9 cellular contexts compared by ENCODE assay signal in the genomic region with DNA sequence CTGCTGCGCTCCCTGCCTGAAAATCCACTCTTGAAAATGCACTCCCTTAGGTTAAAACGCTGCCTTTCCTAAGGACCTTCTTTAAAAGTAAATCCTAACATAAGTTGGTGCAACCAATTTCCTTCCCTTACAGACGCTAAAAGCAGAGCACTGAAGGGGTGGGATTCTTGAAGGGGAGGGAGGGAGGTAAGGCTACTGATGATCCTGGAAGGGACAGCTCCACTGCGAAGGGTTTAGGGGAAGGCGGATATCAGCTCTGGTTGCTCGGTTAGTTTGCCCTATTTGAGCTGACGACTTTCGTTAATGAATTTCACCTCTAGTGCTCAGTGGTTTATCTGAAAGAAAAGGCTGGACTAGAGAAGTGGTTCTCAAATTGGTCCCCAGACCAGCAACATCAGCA. TPM values are rescaled to one million over a fixed set of nuclear protein-coding genes. Genes with fewer than 3 reads are reported as not detected.
A peak's percentile ranks its signal among the peaks of the same experiment; 100 is the strongest.
DNase-seq lines count a peak whose midpoint lies in the region; ATAC-seq, FAIRE-seq and TF ChIP-seq lines count a peak whose summit lies in the region.
"Had no signal": no experiment of that assay in that cellular context is flagged by ENCODE, and none has a peak within 500 bp of the region (broad histone marks: within the 10 kb centered on the region; RNA-seq: fewer than 3 reads in every experiment).

No MANE protein-coding gene starts in this region.

- peaks cover 0 to 3% (median 0%) of the 10 kb centered on the region in 5 donors for H3K36me3 Mint-ChIP-seq in naive thymus-derived CD4-positive, alpha-beta T cell

- H3K36me3 ChIP-seq in ACC112 (ENCODE audit: insufficient read depth, low read length) (no peaks in the 10 kb centered on the region), HUES6 (ENCODE audit: control insufficient read depth, insufficient read depth, low read length) (no peaks in the 10 kb centered on the region)
- H3K36me3 ChIP-seq in naive thymus-derived CD4-positive, alpha-beta T cell (ENCODE audit: control insufficient read depth in 2 of 3, insufficient read depth in 3 of 3, low read length in 3 of 3), result no peaks in the 10 kb centered on the region

- peaks cover 11 to 66% (median 24%) of the 10 kb centered on the region in 5 donors for H3K27me3 Mint-ChIP-seq in naive thymus-derived CD4-positive, alpha-beta T cell

- H3K4me3 Mint-ChIP-seq in naive thymus-derived CD4-positive, alpha-beta T cell, result peak overlapping the region; percentile 77 to 92 (median 88)

- no peaks in the 10 kb centered on the region for H3K9me3 ChIP-seq in HUES6 (ENCODE audit: control insufficient read depth, insufficient read depth, low read depth, low read length)
- no peaks in the 10 kb centered on the region for H3K9me3 ChIP-seq in naive thymus-derived CD4-positive, alpha-beta T cell (ENCODE audit: control insufficient read depth in 2 of 3, low read length in 3 of 3)

- peak overlapping the region; percentile 96 for H2AFZ ChIP-seq in ACC112 (ENCODE audit: low read length, unreplicated experiment)

- H3K4me1 ChIP-seq in ACC112 (ENCODE audit: control insufficient read depth, insufficient read depth, low read length, unreplicated experiment) (peaks cover 51% of the 10 kb centered on the region), HUES6 (ENCODE audit: control insufficient read depth, insufficient read depth, low read length) (no peaks in the 10 kb centered on the region)
- H3K4me1 ChIP-seq in naive thymus-derived CD4-positive, alpha-beta T cell (ENCODE audit: control insufficient read depth in 2 of 2, insufficient read depth in 2 of 2, low read length in 2 of 2), result peaks cover 12 to 23% of the 10 kb centered on the region in 2 donors

- CTCF ChIA-PET in naive thymus-derived CD4-positive, alpha-beta T cell (lab: Charles Lee), result no interaction called here

- H3K27me3 ChIP-seq in ACC112 (ENCODE audit: insufficient read depth, low read length), result no peaks in the 10 kb centered on the region
- H3K27me3 ChIP-seq in HUES6 (ENCODE audit: control insufficient read depth, insufficient read depth, low read length), result peaks cover 7% of the 10 kb centered on the region; the same call in 1 of the 2 replicates
- H3K27me3 ChIP-seq in dorsolateral prefrontal cortex, result peaks cover 0 to 36% (median 0%) of the 10 kb centered on the region in 45 donors
- H3K27me3 ChIP-seq in naive thymus-derived CD4-positive, alpha-beta T cell (ENCODE audit: control insufficient read depth in 2 of 2, insufficient read depth in 2 of 2, low read length in 2 of 2), result no peaks in the 10 kb centered on the region

- peaks cover 0 to 5% (median 0%) of the 10 kb centered on the region in 11 donors for H3K9me3 Mint-ChIP-seq in naive thymus-derived CD4-positive, alpha-beta T cell

- no peak for FAIRE-seq in RCC 7860 (lab: Jason Lieb, UNC)

- H3K4me3 ChIP-seq in ACC112 (ENCODE audit: low read depth, low read length) (peak overlapping the region; percentile 92), HUES6 (ENCODE audit: low read depth, low read length) (peak overlapping the region; percentile 82), dorsolateral prefrontal cortex (peak overlapping the region; percentile 35 to 80 (median 66))
- peak overlapping the region; percentile 69 for H3K4me3 ChIP-seq in naive thymus-derived CD4-positive, alpha-beta T cell (ENCODE audit: low read length)

- H3K27ac Mint-ChIP-seq in naive thymus-derived CD4-positive, alpha-beta T cell, result peak overlapping the region in 4 of 9 donors; percentile 68 to 77 (median 73)

- H3K9ac ChIP-seq in HUES6 (ENCODE audit: low read length), result peak overlapping the region; percentile 72

- H3K27ac ChIP-seq in ACC112 (ENCODE audit: low read depth, low read length), result peak overlapping the region; percentile 74
- H3K27ac ChIP-seq in HUES6 (ENCODE audit: low read depth, low read length), result peak overlapping the region; percentile 60; the same call in 1 of the 2 replicates
- H3K27ac ChIP-seq in dorsolateral prefrontal cortex, result peak overlapping the region in 27 of 59 donors; percentile 30 to 84 (median 69)
- peak overlapping the region; percentile 32 for H3K27ac ChIP-seq in naive thymus-derived CD4-positive, alpha-beta T cell (ENCODE audit: low read depth, low read length)

- DNase-seq in dorsolateral prefrontal cortex, result no peak
- no peak for DNase-seq in naive thymus-derived CD4-positive, alpha-beta T cell
- DNase-seq in ureter (ENCODE audit: low spot score), result no peak
- no peak for DNase-seq in NCI-H82 (lab: John Stamatoyannopoulos, UW)
- no peak for DNase-seq in RCC 7860 (ENCODE audit: low spot score)

- TF ChIP-seq CTCF in dorsolateral prefrontal cortex (IDR thresholded peaks at IDR 0.05 in 54 of 56, conservative IDR thresholded peaks at IDR 0.05 in 2 of 56; ENCODE audit: low read depth in 1 of 56, partially characterized antibody in 56 of 56), result no peak

- no peak for ATAC-seq in naive thymus-derived CD4-positive, alpha-beta T cell
- ATAC-seq in GM21786 (IDR thresholded peaks at IDR 0.05; ENCODE audit: unreplicated experiment), result no peak

- intact Hi-C loops in dorsolateral prefrontal cortex (cut with DNase I), result no loop called here
- intact Hi-C loops in naive thymus-derived CD4-positive, alpha-beta T cell (cut with micrococcal nuclease), result no loop called here

- no peaks in the 10 kb centered on the region for H3K79me2 ChIP-seq in ACC112 (ENCODE audit: control insufficient read depth, insufficient read depth, low read length, unreplicated experiment)

- POLR2A ChIA-PET in naive thymus-derived CD4-positive, alpha-beta T cell (lab: Charles Lee), result no interaction called here

- peaks cover 13 to 31% (median 20%) of the 10 kb centered on the region in 7 donors for H3K4me1 Mint-ChIP-seq in naive thymus-derived CD4-positive, alpha-beta T cell

RNA-seq across cellular contexts. Expression of gene SIGLEC15, which starts 49.7 kb away (rescaled TPM):
- under 1 TPM in 15 of 120 experiments, not detected in 105; 0.17 to 0.70 (median 0.26) TPM for total RNA-seq in dorsolateral prefrontal cortex
- total RNA-seq in naive thymus-derived CD4-positive, alpha-beta T cell, result 1 to 10 TPM in 1 of 5 experiments, not detected in 4; 1.3 TPM
- under 1 TPM in 1 of 2 donors, not detected in 1; 0.13 TPM for polyA plus RNA-seq in naive thymus-derived CD4-positive, alpha-beta T cell
- 8.4 TPM for total RNA-seq in ureter
- total RNA-seq: myocyte had no signal

RNA-seq across cellular contexts. Expression of gene SLC14A1, which starts 51.7 kb away (rescaled TPM):
- total RNA-seq in dorsolateral prefrontal cortex (100 to 1,000 TPM in 48 of 120 experiments, 10 to 100 TPM in 71, 1 to 10 TPM in 1; 3.8 to 270 (median 89.5) TPM), ureter (136 TPM)
- 10 to 100 TPM in 1 of 5 experiments, 1 to 10 TPM in 3, under 1 TPM in 1; 0.97 to 12.9 (median 3.3) TPM for total RNA-seq in naive thymus-derived CD4-positive, alpha-beta T cell
- 1 to 10 TPM; 1.4 to 2.2 TPM for polyA plus RNA-seq in naive thymus-derived CD4-positive, alpha-beta T cell
- total RNA-seq: myocyte had no signal
